ENCODE assay signal across 8 cellular contexts in genomic region chr12:121781751-121782615, GRCh38. TPM values are rescaled to one million over a fixed set of nuclear protein-coding genes. Genes with fewer than 3 reads are reported as not detected.
DNase-seq lines count a peak whose midpoint lies in the region; TF ChIP-seq lines count a peak whose summit lies in the region.

No MANE protein-coding gene starts in this region.

- no peaks in the 10 kb centered on the region for H3K27me3 Mint-ChIP-seq in neural crest cell (ENCODE audit: low read depth)

- peak overlapping the region; percentile 9; the same call in 1 of the 2 replicates for H3K4me3 ChIP-seq in GM08714 (ENCODE audit: low read length)
- no peak overlapping the region for H3K4me3 ChIP-seq in SJCRH30
- H3K4me3 ChIP-seq in colonic mucosa: no peak overlapping the region

- H3K4me1 Mint-ChIP-seq in neural crest cell: peaks cover 20% of the 10 kb centered on the region

- H3K9me3 ChIP-seq in SJCRH30 (replicated peaks) (no peaks in the 10 kb centered on the region), colonic mucosa (no peaks in the 10 kb centered on the region)

- H3K27me3 ChIP-seq in SJCRH30 (no peaks in the 10 kb centered on the region), colonic mucosa (no peaks in the 10 kb centered on the region)

- no peaks in the 10 kb centered on the region for H3K36me3 Mint-ChIP-seq in neural crest cell (ENCODE audit: low read depth)

- H3K27ac ChIP-seq in SJCRH30 (peak overlapping the region; percentile 55), colonic mucosa (no peak overlapping the region)

- H3K4me3 Mint-ChIP-seq in neural crest cell: no peak overlapping the region

- H3K4me1 ChIP-seq in SJCRH30: peaks cover 18% of the 10 kb centered on the region
- peaks cover under 1% of the 10 kb centered on the region for H3K4me1 ChIP-seq in colonic mucosa

- intact Hi-C loops in colonic mucosa (cut with DNase I): no loop called here

- H3K9me3 Mint-ChIP-seq in neural crest cell: no peaks in the 10 kb centered on the region

- H3K9ac ChIP-seq in colonic mucosa (ENCODE audit: low read depth in 2 of 2, low read length in 2 of 2): peak overlapping the region; percentile 9 to 35

- DNase-seq in HCEC 1CT (peak; percentile 49), SJCRH30 (peak in 1 of 2 experiments; percentile 83), colonic mucosa (no peak), neural crest cell (ENCODE audit: low read depth, low spot score) (no peak), NCI-H748 treated with DMSO at 0.1 percent for 48 hours (lab: John Stamatoyannopoulos, UW) (no peak), COR-L47 (lab: John Stamatoyannopoulos, UW) (no peak), hippocampal formation (lab: John Stamatoyannopoulos, UW) (no peak)

- H3K36me3 ChIP-seq in SJCRH30 (no peaks in the 10 kb centered on the region), colonic mucosa (no peaks in the 10 kb centered on the region)

- no peak for TF ChIP-seq CTCF in colonic mucosa (IDR thresholded peaks at IDR 0.05)
- TF ChIP-seq CTCF in neural crest cell (conservative IDR thresholded peaks at IDR 0.05): no peak

- H3K27ac Mint-ChIP-seq in neural crest cell (ENCODE audit: unreplicated experiment): peak overlapping the region; percentile 81

RNA-seq across cellular contexts. Expression of gene RHOF, which starts 11.5 kb away (rescaled TPM):
- total RNA-seq in SJCRH30 (2014; rRNA removed; shearing (Covaris generic)): 2.8 and 5.2 TPM in 2 replicates
- total RNA-seq in colonic mucosa (10 to 100 TPM; 58.0 to 74.5 TPM), neural crest cell (23.8 and 25.5 TPM in 2 replicates)

RNA-seq across cellular contexts. Expression of gene SETD1B, which starts 21.8 kb away (rescaled TPM):
- 3.2 and 3.8 TPM in 2 replicates for total RNA-seq in SJCRH30 (2014; rRNA removed; shearing (Covaris generic))
- total RNA-seq in colonic mucosa: 10 to 100 TPM; 20.4 to 25.4 TPM
- total RNA-seq in neural crest cell: 25.6 and 25.9 TPM in 2 replicates
